ENCODE assay signal across 1 cellular context in genomic region chr3:169948559-169949371, GRCh38.
TF ChIP-seq lines count a peak whose summit lies in the region.

No MANE protein-coding gene starts in this region.

TF ChIP-seq in GM23338, 12 proteins besides CTCF, POLR2A, EP300 and RAD21 (continued from another document):
- TF ChIP-seq, protein P1, sequence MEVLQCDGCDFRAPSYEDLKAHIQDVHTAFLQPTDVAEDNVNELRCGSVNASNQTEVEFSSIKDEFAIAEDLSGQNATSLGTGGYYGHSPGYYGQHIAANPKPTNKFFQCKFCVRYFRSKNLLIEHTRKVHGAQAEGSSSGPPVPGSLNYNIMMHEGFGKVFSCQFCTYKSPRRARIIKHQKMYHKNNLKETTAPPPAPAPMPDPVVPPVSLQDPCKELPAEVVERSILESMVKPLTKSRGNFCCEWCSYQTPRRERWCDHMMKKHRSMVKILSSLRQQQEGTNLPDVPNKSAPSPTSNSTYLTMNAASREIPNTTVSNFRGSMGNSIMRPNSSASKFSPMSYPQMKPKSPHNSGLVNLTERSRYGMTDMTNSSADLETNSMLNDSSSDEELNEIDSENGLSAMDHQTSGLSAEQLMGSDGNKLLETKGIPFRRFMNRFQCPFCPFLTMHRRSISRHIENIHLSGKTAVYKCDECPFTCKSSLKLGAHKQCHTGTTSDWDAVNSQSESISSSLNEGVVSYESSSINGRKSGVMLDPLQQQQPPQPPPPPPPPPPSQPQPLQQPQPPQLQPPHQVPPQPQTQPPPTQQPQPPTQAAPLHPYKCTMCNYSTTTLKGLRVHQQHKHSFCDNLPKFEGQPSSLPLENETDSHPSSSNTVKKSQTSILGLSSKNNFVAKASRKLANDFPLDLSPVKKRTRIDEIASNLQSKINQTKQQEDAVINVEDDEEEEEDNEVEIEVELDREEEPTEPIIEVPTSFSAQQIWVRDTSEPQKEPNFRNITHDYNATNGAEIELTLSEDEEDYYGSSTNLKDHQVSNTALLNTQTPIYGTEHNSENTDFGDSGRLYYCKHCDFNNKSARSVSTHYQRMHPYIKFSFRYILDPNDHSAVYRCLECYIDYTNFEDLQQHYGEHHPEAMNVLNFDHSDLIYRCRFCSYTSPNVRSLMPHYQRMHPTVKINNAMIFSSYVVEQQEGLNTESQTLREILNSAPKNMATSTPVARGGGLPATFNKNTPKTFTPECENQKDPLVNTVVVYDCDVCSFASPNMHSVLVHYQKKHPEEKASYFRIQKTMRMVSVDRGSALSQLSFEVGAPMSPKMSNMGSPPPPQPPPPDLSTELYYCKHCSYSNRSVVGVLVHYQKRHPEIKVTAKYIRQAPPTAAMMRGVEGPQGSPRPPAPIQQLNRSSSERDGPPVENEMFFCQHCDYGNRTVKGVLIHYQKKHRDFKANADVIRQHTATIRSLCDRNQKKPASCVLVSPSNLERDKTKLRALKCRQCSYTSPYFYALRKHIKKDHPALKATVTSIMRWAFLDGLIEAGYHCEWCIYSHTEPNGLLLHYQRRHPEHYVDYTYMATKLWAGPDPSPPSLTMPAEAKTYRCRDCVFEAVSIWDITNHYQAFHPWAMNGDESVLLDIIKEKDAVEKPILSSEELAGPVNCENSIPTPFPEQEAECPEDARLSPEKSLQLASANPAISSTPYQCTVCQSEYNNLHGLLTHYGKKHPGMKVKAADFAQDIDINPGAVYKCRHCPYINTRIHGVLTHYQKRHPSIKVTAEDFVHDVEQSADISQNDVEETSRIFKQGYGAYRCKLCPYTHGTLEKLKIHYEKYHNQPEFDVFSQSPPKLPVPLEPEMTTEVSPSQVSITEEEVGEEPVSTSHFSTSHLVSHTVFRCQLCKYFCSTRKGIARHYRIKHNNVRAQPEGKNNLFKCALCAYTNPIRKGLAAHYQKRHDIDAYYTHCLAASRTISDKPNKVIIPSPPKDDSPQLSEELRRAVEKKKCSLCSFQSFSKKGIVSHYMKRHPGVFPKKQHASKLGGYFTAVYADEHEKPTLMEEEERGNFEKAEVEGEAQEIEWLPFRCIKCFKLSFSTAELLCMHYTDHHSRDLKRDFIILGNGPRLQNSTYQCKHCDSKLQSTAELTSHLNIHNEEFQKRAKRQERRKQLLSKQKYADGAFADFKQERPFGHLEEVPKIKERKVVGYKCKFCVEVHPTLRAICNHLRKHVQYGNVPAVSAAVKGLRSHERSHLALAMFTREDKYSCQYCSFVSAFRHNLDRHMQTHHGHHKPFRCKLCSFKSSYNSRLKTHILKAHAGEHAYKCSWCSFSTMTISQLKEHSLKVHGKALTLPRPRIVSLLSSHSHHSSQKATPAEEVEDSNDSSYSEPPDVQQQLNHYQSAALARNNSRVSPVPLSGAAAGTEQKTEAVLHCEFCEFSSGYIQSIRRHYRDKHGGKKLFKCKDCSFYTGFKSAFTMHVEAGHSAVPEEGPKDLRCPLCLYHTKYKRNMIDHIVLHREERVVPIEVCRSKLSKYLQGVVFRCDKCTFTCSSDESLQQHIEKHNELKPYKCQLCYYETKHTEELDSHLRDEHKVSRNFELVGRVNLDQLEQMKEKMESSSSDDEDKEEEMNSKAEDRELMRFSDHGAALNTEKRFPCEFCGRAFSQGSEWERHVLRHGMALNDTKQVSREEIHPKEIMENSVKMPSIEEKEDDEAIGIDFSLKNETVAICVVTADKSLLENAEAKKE (CRISPR knock-in tag; IDR thresholded peaks at IDR 0.05): no peak
- no peak for TF ChIP-seq CREB1 (CRISPR knock-in tag; IDR thresholded peaks at IDR 0.05; ENCODE audit: low read depth)
- TF ChIP-seq ZNF114 (CRISPR knock-in tag; IDR thresholded peaks at IDR 0.05): no peak
- TF ChIP-seq, protein P2, sequence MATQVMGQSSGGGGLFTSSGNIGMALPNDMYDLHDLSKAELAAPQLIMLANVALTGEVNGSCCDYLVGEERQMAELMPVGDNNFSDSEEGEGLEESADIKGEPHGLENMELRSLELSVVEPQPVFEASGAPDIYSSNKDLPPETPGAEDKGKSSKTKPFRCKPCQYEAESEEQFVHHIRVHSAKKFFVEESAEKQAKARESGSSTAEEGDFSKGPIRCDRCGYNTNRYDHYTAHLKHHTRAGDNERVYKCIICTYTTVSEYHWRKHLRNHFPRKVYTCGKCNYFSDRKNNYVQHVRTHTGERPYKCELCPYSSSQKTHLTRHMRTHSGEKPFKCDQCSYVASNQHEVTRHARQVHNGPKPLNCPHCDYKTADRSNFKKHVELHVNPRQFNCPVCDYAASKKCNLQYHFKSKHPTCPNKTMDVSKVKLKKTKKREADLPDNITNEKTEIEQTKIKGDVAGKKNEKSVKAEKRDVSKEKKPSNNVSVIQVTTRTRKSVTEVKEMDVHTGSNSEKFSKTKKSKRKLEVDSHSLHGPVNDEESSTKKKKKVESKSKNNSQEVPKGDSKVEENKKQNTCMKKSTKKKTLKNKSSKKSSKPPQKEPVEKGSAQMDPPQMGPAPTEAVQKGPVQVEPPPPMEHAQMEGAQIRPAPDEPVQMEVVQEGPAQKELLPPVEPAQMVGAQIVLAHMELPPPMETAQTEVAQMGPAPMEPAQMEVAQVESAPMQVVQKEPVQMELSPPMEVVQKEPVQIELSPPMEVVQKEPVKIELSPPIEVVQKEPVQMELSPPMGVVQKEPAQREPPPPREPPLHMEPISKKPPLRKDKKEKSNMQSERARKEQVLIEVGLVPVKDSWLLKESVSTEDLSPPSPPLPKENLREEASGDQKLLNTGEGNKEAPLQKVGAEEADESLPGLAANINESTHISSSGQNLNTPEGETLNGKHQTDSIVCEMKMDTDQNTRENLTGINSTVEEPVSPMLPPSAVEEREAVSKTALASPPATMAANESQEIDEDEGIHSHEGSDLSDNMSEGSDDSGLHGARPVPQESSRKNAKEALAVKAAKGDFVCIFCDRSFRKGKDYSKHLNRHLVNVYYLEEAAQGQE (IDR thresholded peaks at IDR 0.05; ENCODE audit: unreplicated experiment): no peak
- TF ChIP-seq, protein P3, sequence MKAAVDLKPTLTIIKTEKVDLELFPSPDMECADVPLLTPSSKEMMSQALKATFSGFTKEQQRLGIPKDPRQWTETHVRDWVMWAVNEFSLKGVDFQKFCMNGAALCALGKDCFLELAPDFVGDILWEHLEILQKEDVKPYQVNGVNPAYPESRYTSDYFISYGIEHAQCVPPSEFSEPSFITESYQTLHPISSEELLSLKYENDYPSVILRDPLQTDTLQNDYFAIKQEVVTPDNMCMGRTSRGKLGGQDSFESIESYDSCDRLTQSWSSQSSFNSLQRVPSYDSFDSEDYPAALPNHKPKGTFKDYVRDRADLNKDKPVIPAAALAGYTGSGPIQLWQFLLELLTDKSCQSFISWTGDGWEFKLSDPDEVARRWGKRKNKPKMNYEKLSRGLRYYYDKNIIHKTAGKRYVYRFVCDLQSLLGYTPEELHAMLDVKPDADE (IDR thresholded peaks at IDR 0.05): no peak
- no peak for TF ChIP-seq NANOG (IDR thresholded peaks at IDR 0.05; ENCODE audit: borderline replicate concordance)
- TF ChIP-seq STAT1 (IDR thresholded peaks at IDR 0.05; ENCODE audit: unreplicated experiment): no peak
- TF ChIP-seq EZH2phosphoT487 (IDR thresholded peaks at IDR 0.05; ENCODE audit: unreplicated experiment): no peak
- no peak for TF ChIP-seq ZNF331 (CRISPR knock-in tag; IDR thresholded peaks at IDR 0.05; ENCODE audit: low read depth)
TF ChIP-seq in GM23338: peak in this region for 0.
